In genomic region chr2:178194600-178195389, GRCh38 we compare ENCODE assay signal across 8 cellular contexts. TPM values are rescaled to one million over a fixed set of nuclear protein-coding genes. Genes with fewer than 3 reads are reported as not detected.
DNase-seq lines count a peak whose midpoint lies in the region; ATAC-seq and TF ChIP-seq lines count a peak whose summit lies in the region.

No MANE protein-coding gene starts in this region.

- peaks cover 9% of the 10 kb centered on the region for H3K4me1 Mint-ChIP-seq in activated CD4-positive, alpha-beta memory T cell treated with anti-CD3 and anti-CD28 coated beads for 36 hours (ENCODE audit: low read depth)

- no peak for TF ChIP-seq POLR2A in tibial nerve (IDR thresholded peaks at IDR 0.05)

- POLR2A ChIA-PET in activated CD4-positive, alpha-beta memory T cell treated with anti-CD3 and anti-CD28 coated beads for 36 hours (lab: Charles Lee) = interaction anchor here (0.5 to 0.6 kb wide), 2 partner anchors 110 to 1834 kb away, joined by 3 to 4 read pairs; no protein-coding TSS in a partner anchor

- H3K9me3 ChIP-seq in esophagus (ENCODE audit: control insufficient read depth in 2 of 2, insufficient read depth in 1 of 2, low read depth in 1 of 2, low read length in 1 of 2) = no peaks in the 10 kb centered on the region
- H3K9me3 ChIP-seq in mononuclear cell (ENCODE audit: low read depth, low read length) = no peaks in the 10 kb centered on the region
- H3K9me3 ChIP-seq in tibial nerve = no peaks in the 10 kb centered on the region

- no peaks in the 10 kb centered on the region for H3K9me3 Mint-ChIP-seq in activated CD4-positive, alpha-beta memory T cell treated with anti-CD3 and anti-CD28 coated beads for 36 hours

- peak overlapping the region; percentile 66 for H3K4me3 Mint-ChIP-seq in activated CD4-positive, alpha-beta memory T cell treated with anti-CD3 and anti-CD28 coated beads for 36 hours

- no peak for TF ChIP-seq EP300 in tibial nerve (IDR thresholded peaks at IDR 0.05)

- peak in 3 of 5 experiments; percentile 1 to 8 (median 6) for TF ChIP-seq CTCF in tibial nerve (IDR thresholded peaks at IDR 0.05)

- no peak overlapping the region for H3K27ac Mint-ChIP-seq in activated CD4-positive, alpha-beta memory T cell treated with anti-CD3 and anti-CD28 coated beads for 36 hours

- CTCF ChIA-PET in activated CD4-positive, alpha-beta memory T cell treated with anti-CD3 and anti-CD28 coated beads for 36 hours (lab: Charles Lee) = interaction anchor here (1.0 to 1.2 kb wide), 3 partner anchors 13 to 84 kb away, joined by 3 to 4 read pairs (median 3); partner anchors contain the start of gene RBM45

- ATAC-seq in GM21825 (IDR thresholded peaks at IDR 0.05; ENCODE audit: unreplicated experiment) (peak; percentile 21), GM21515 (IDR thresholded peaks at IDR 0.05; ENCODE audit: unreplicated experiment) (no peak)

- H3K4me3 ChIP-seq in esophagus (ENCODE audit: low read depth in 1 of 2, low read length in 2 of 2) = peak overlapping the region; percentile 78 to 84
- H3K4me3 ChIP-seq in mononuclear cell (ENCODE audit: low read length) = peak overlapping the region; percentile 24
- peak overlapping the region; percentile 66 to 88 (median 78) for H3K4me3 ChIP-seq in tibial nerve

- no peaks in the 10 kb centered on the region for H3K36me3 ChIP-seq in esophagus (ENCODE audit: control insufficient read depth in 2 of 2, insufficient read depth in 2 of 2, low read length in 1 of 2)
- H3K36me3 ChIP-seq in tibial nerve = no peaks in the 10 kb centered on the region

- WGBS in esophagus, 2 donors = 0 to 1% methylated on average over 57 to 83 of the region's 83 CpGs
- 0 to 1% methylated on average over 13 to 46 of the region's 83 CpGs for WGBS in tibial nerve, 2 donors

- intact Hi-C loops in activated CD4-positive, alpha-beta memory T cell treated with anti-CD3 and anti-CD28 coated beads for 36 hours (cut with micrococcal nuclease) = loop anchor here (2.0 to 10.0 kb wide), 3 partner anchors 82 to 256 kb away; partner anchors contain the start of genes PJVK, PRKRA and RBM45

- DNase-seq in DMS53 treated with DMSO at 0.1 percent for 48 hours (lab: John Stamatoyannopoulos, UW; ENCODE audit: unreplicated experiment) = peak; percentile 76
- DNase-seq in NAMALWA (ENCODE audit: low spot score) = peak; percentile 43
- DNase-seq in activated CD4-positive, alpha-beta memory T cell treated with anti-CD3 and anti-CD28 coated beads for 36 hours = peak; percentile 42
- DNase-seq in tibial nerve (ENCODE audit: low spot score in 2 of 2) = peak in 1 of 2 donors; percentile 15

- no peaks in the 10 kb centered on the region for H3K36me3 Mint-ChIP-seq in activated CD4-positive, alpha-beta memory T cell treated with anti-CD3 and anti-CD28 coated beads for 36 hours

- H3K27me3 ChIP-seq in esophagus (ENCODE audit: control insufficient read depth in 1 of 2, insufficient read depth in 2 of 2, low read length in 2 of 2) (no peaks in the 10 kb centered on the region), mononuclear cell (ENCODE audit: insufficient read depth, low read length) (peaks cover 74% of the 10 kb centered on the region), tibial nerve (peaks cover 0 to 3% of the 10 kb centered on the region in 2 donors)

- H3K27me3 Mint-ChIP-seq in activated CD4-positive, alpha-beta memory T cell treated with anti-CD3 and anti-CD28 coated beads for 36 hours = peaks cover 54% of the 10 kb centered on the region

- H3K4me1 ChIP-seq in esophagus (ENCODE audit: control insufficient read depth in 2 of 2, insufficient read depth in 2 of 2, low read length in 1 of 2) = no peaks in the 10 kb centered on the region
- peaks cover 17% of the 10 kb centered on the region for H3K4me1 ChIP-seq in mononuclear cell (ENCODE audit: insufficient read depth, low read length)
- peaks cover 0 to 17% (median 3%) of the 10 kb centered on the region in 4 donors for H3K4me1 ChIP-seq in tibial nerve

- peak overlapping the region; percentile 77 to 83 for H3K27ac ChIP-seq in esophagus (ENCODE audit: low read depth in 2 of 2, low read length in 1 of 2)
- peak overlapping the region; percentile 0 to 89 (median 64) for H3K27ac ChIP-seq in tibial nerve

RNA-seq across cellular contexts. Expression of gene OSBPL6, which starts 0.5 kb away (rescaled TPM):
- total RNA-seq in activated CD4-positive, alpha-beta memory T cell treated with anti-CD3 and anti-CD28 coated beads for 36 hours = 1 to 10 TPM; 1.5 to 1.9 TPM
- 1 to 10 TPM in 1 of 2 donors, under 1 TPM in 1; 0.73 to 1.5 TPM for polyA plus RNA-seq in esophagus
- 0.21 TPM for total RNA-seq in mononuclear cell
- 1 to 10 TPM in 3 of 4 donors, under 1 TPM in 1; 0.66 to 3.1 (median 1.6) TPM for total RNA-seq in tibial nerve

Comparison
In these comparisons a context has a peak if more than half of its experiments do, and no peak if none do; other contexts are left out.
1. H3K4me3 ChIP-seq: peak in every context shown above with its lines; median percentile 81 in esophagus; 78 in tibial nerve; 24 in mononuclear cell.